ENCODE assay signal across 11 cellular contexts in the genomic region with DNA sequence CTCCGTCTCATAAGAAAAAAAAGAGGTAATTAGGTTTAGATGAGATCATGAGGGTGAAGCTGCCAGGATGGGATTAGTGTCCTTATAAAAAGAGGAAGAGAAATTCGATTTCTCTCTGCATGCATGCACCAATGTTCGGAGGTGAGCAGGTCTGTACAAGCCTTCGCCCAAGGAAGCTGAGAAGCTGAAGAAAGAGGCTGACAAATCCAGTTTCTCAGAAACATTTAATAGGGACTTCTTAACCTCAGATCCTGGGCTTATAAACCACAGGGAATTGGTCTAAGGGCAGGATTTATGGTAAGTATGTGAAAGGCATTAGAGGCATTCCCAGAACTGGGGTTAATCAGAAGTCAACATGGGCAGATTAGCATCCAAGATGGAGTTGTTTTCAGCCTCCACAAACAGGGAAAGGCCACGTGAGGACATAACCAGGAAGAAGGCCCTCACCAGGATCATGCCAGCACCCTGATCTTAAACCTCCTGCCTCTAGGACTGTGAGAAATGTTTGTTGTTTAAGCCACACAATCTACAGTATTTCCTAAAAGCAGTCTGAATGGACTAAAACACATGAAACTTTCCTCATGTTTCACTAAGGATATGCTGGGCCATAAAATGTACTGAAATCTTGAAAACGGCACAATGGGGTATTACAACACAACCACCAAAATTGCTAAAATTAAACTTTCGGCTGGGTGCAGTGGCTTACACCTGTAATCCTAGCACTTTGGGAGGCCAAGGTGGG. TPM values are rescaled to one million over a fixed set of nuclear protein-coding genes. Genes with fewer than 3 reads are reported as not detected.
DNase-seq lines count a peak whose midpoint lies in the region; ATAC-seq and TF ChIP-seq lines count a peak whose summit lies in the region.
"Had no signal": no experiment of that assay in that cellular context is flagged by ENCODE, and none has a peak within 500 bp of the region (broad histone marks: within the 10 kb centered on the region; RNA-seq: fewer than 3 reads in every experiment).

No MANE protein-coding gene starts in this region.

- DNase-seq in SIG-M5 (lab: John Stamatoyannopoulos, UW) (peak; percentile 69), esophagus squamous epithelium (lab: John Stamatoyannopoulos, UW) (no peak), suprapubic skin (ENCODE audit: low spot score in 2 of 2) (peak in 1 of 2 donors; percentile 15), sigmoid colon (no peak)
- DNase-seq: NCI-H2227 treated with DMSO at 0.1 percent for 48 hours had no signal

- H3K4me1 Mint-ChIP-seq in IgD-negative memory B cell: peaks cover 7 to 9% (median 8%) of the 10 kb centered on the region in 3 donors

- WGBS in esophagus squamous epithelium, 2 donors: 33 to 37% methylated on average over 7 of the region's 7 CpGs
- 56% methylated on average over 7 of the region's 7 CpGs for WGBS in suprapubic skin
- whole genome bisulfite sequencing in sigmoid colon, 2 donors: 67 to 72% methylated on average over 7 of the region's 7 CpGs

- H3K36me3 ChIP-seq in esophagus squamous epithelium: peaks cover 0 to 46% (median 20%) of the 10 kb centered on the region in 3 donors
- peaks cover 20% of the 10 kb centered on the region for H3K36me3 ChIP-seq in suprapubic skin
- peaks cover 0 to 39% (median 7%) of the 10 kb centered on the region in 4 donors for H3K36me3 ChIP-seq in sigmoid colon

- TF ChIP-seq CTCF in esophagus squamous epithelium (IDR thresholded peaks at IDR 0.05) (peak in 1 of 6 experiments; percentile 15), suprapubic skin (IDR thresholded peaks at IDR 0.05) (no peak), sigmoid colon (IDR thresholded peaks at IDR 0.05) (no peak)

- H3K4me3 Mint-ChIP-seq in IgD-negative memory B cell: peak overlapping the region; percentile 4 to 76 (median 66)

- no peak for TF ChIP-seq POLR2A in esophagus squamous epithelium (IDR thresholded peaks at IDR 0.05)
- no peak for TF ChIP-seq POLR2A in suprapubic skin (IDR thresholded peaks at IDR 0.05)
- TF ChIP-seq POLR2A in sigmoid colon (IDR thresholded peaks at IDR 0.05): no peak

- H3K27me3 ChIP-seq in esophagus squamous epithelium (no peaks in the 10 kb centered on the region), suprapubic skin (no peaks in the 10 kb centered on the region), sigmoid colon (no peaks in the 10 kb centered on the region)
- H3K27me3 ChIP-seq: esophagus muscularis mucosa, neutrophil had no signal

- ATAC-seq in GM18867 (IDR thresholded peaks at IDR 0.05; ENCODE audit: unreplicated experiment): no peak
- no peak for ATAC-seq in HG03457 (IDR thresholded peaks at IDR 0.05; ENCODE audit: unreplicated experiment)
- no peak for ATAC-seq in HG02840 (IDR thresholded peaks at IDR 0.05; ENCODE audit: low FRiP score, unreplicated experiment)

- H3K27me3 Mint-ChIP-seq in IgD-negative memory B cell: no peaks in the 10 kb centered on the region

- H3K27ac Mint-ChIP-seq in IgD-negative memory B cell: peak overlapping the region in 1 of 3 donors; percentile 39

- H3K9me3 ChIP-seq in esophagus squamous epithelium: no peaks in the 10 kb centered on the region
- H3K9me3 ChIP-seq in suprapubic skin: no peaks in the 10 kb centered on the region
- H3K9me3 ChIP-seq in sigmoid colon: no peaks in the 10 kb centered on the region
- H3K9me3 ChIP-seq: esophagus muscularis mucosa, neutrophil had no signal

- intact Hi-C loops in esophagus squamous epithelium (cut with DNase I): no loop called here
- intact Hi-C loops in sigmoid colon (cut with DNase I): no loop called here

- H3K4me1 ChIP-seq in esophagus squamous epithelium (peaks cover 11 to 46% (median 17%) of the 10 kb centered on the region in 3 donors), suprapubic skin (peaks cover 8% of the 10 kb centered on the region), sigmoid colon (no peaks in the 10 kb centered on the region)
- H3K4me1 ChIP-seq: esophagus muscularis mucosa had no signal

- H3K27ac ChIP-seq in esophagus squamous epithelium: peak overlapping the region; percentile 64 to 88 (median 83)
- peak overlapping the region; percentile 68 for H3K27ac ChIP-seq in suprapubic skin
- H3K27ac ChIP-seq in sigmoid colon: no peak overlapping the region
- H3K27ac ChIP-seq: esophagus muscularis mucosa, neutrophil had no signal

- peaks cover 1% of the 10 kb centered on the region for H3K36me3 Mint-ChIP-seq in IgD-negative memory B cell

- TF ChIP-seq EP300 in suprapubic skin (IDR thresholded peaks at IDR 0.05): no peak
- TF ChIP-seq EP300 in sigmoid colon (IDR thresholded peaks at IDR 0.05): no peak

- H3K4me3 ChIP-seq in esophagus squamous epithelium: peak overlapping the region in 1 of 4 donors; percentile 8
- no peak overlapping the region for H3K4me3 ChIP-seq in suprapubic skin
- no peak overlapping the region for H3K4me3 ChIP-seq in sigmoid colon
- H3K4me3 ChIP-seq: esophagus muscularis mucosa had no signal

- H3K9me3 Mint-ChIP-seq in IgD-negative memory B cell: no peaks in the 10 kb centered on the region

RNA-seq across cellular contexts. Expression of gene SHISA5, which starts 11.3 kb away (rescaled TPM):
- polyA plus RNA-seq in IgD-negative memory B cell (307 TPM), sigmoid colon (100 to 1,000 TPM in 1 of 3 donors, 10 to 100 TPM in 2; 57.7 to 142 (median 60.1) TPM)
- total RNA-seq in esophagus squamous epithelium (100 to 1,000 TPM in 2 of 4 donors, 10 to 100 TPM in 2; 71.8 to 138 (median 115) TPM), suprapubic skin (10 to 100 TPM; 60.1 to 98.0 (median 87.3) TPM), sigmoid colon (10 to 100 TPM; 62.0 to 88.9 (median 74.7) TPM)

RNA-seq across cellular contexts. Expression of gene ATRIP, which starts 46.1 kb away (rescaled TPM):
- polyA plus RNA-seq in IgD-negative memory B cell (13.9 TPM), sigmoid colon (1 to 10 TPM; 1.8 to 6.2 (median 2.4) TPM)
- total RNA-seq in esophagus squamous epithelium (1 to 10 TPM; 4.8 to 8.9 (median 7.1) TPM), suprapubic skin (10 to 100 TPM in 2 of 4 donors, 1 to 10 TPM in 2; 8.7 to 12.7 (median 10.2) TPM), sigmoid colon (1 to 10 TPM; 3.4 to 9.4 (median 5.2) TPM)

RNA-seq across cellular contexts. Expression of gene TMA7, which starts 52.6 kb away (rescaled TPM):
- polyA plus RNA-seq in IgD-negative memory B cell (701 TPM), sigmoid colon (100 to 1,000 TPM; 419 to 762 (median 624) TPM)
- total RNA-seq in esophagus squamous epithelium (100 to 1,000 TPM; 293 to 431 (median 357) TPM), suprapubic skin (100 to 1,000 TPM; 122 to 281 (median 190) TPM), sigmoid colon (100 to 1,000 TPM; 146 to 352 (median 244) TPM)

RNA-seq across cellular contexts. Expression of gene CCDC51, which starts 52.7 kb away (rescaled TPM):
- polyA plus RNA-seq in IgD-negative memory B cell (13.4 TPM), sigmoid colon (10 to 100 TPM; 12.7 to 21.6 (median 18.6) TPM)
- total RNA-seq in esophagus squamous epithelium (10 to 100 TPM; 15.1 to 31.3 (median 18.2) TPM), suprapubic skin (10 to 100 TPM in 3 of 4 donors, 1 to 10 TPM in 1; 6.4 to 18.7 (median 13.6) TPM), sigmoid colon (10 to 100 TPM in 3 of 4 donors, 1 to 10 TPM in 1; 9.4 to 22.5 (median 13.1) TPM)

Comparison
In these comparisons a context has a peak if more than half of its experiments do, and no peak if none do; other contexts are left out.
1. H3K27ac ChIP-seq: peak in esophagus squamous epithelium (4 of 4) and suprapubic skin (single experiment); none in sigmoid colon (0 of 4).